Comparison of ENCODE assay signal across 8 cellular contexts in genomic region chr16:4474192-4474961, GRCh38. TPM values are rescaled to one million over a fixed set of nuclear protein-coding genes. Genes with fewer than 3 reads are reported as not detected.
A peak's percentile ranks its signal among the peaks of the same experiment; 100 is the strongest.
DNase-seq lines count a peak whose midpoint lies in the region; ATAC-seq and TF ChIP-seq lines count a peak whose summit lies in the region.

Gene NMRAL1, minus strand, starts transcription at chr16:4474625. Its CDS starts 493 bp downstream, at chr16:4474132.

- H3K27ac ChIP-seq in left lung: peak within 1 kb of the TSS; percentile 2 to 77

- intact Hi-C loops in dendritic cell treated with granulocyte-macrophage colony-stimulating factor and Interleukin-4, amounts not matched to agents 40 ng/mL and 50 ng/mL, for 4 days (cut with micrococcal nuclease): no loop called here
- intact Hi-C loops in left lung (cut with DNase I): no loop called here

- TF ChIP-seq CTCF in GM06990 (IDR thresholded peaks at IDR 0.05; ENCODE audit: insufficient read depth, low read length, poor library complexity, severe bottlenecking) (peak; percentile 6), left lung (IDR thresholded peaks at IDR 0.05) (no peak)

- peaks cover 5 to 51% of the 10 kb centered on the region in 2 donors for H3K4me1 ChIP-seq in left lung

- H3K36me3 Mint-ChIP-seq in dendritic cell treated with granulocyte-macrophage colony-stimulating factor and Interleukin-4, amounts not matched to agents 40 ng/mL and 50 ng/mL, for 4 days (ENCODE audit: low read depth): peaks cover 24% of the 10 kb centered on the region

- peak within 1 kb of the TSS; percentile 85 for H3K27ac Mint-ChIP-seq in dendritic cell treated with granulocyte-macrophage colony-stimulating factor and Interleukin-4, amounts not matched to agents 40 ng/mL and 50 ng/mL, for 4 days

- H3K27me3 Mint-ChIP-seq in dendritic cell treated with granulocyte-macrophage colony-stimulating factor and Interleukin-4, amounts not matched to agents 40 ng/mL and 50 ng/mL, for 4 days: no peaks in the 10 kb centered on the region

- peak; percentile 95 for DNase-seq in GM06990 (ENCODE audit: extremely low read depth, insufficient read length)
- DNase-seq in NCI-H748 (lab: John Stamatoyannopoulos, UW; ENCODE audit: unreplicated experiment): peak; percentile 93
- peak; percentile 63 to 66 for DNase-seq in activated CD4-positive, alpha-beta T cell treated with anti-CD3 and anti-CD28 coated beads, Interleukin-2, amount 50 U/mL, for 4 hours
- DNase-seq in left lung: peak; percentile 91 to 95
- peak; percentile 82 to 84 for DNase-seq in stimulated activated CD4-positive, alpha-beta T cell treated with anti-CD3 and anti-CD28 coated beads, Interleukin-2, amount 100 ng/mL, for 48 hours

- peak within 1 kb of the TSS; percentile 83 for H3K4me3 Mint-ChIP-seq in dendritic cell treated with granulocyte-macrophage colony-stimulating factor and Interleukin-4, amounts not matched to agents 40 ng/mL and 50 ng/mL, for 4 days

- peaks cover under 1% of the 10 kb centered on the region; the same call in 1 of the 2 replicates for H3K36me3 ChIP-seq in GM06990 (ENCODE audit: control insufficient read depth, insufficient read depth, low read length)
- H3K36me3 ChIP-seq in left lung: peaks cover 0 to 8% of the 10 kb centered on the region in 2 donors

- H3K9me3 Mint-ChIP-seq in dendritic cell treated with granulocyte-macrophage colony-stimulating factor and Interleukin-4, amounts not matched to agents 40 ng/mL and 50 ng/mL, for 4 days: no peaks in the 10 kb centered on the region

- H3K27me3 ChIP-seq in GM06990 (replicated peaks; ENCODE audit: control insufficient read depth, insufficient read depth, low read length) (no peaks in the 10 kb centered on the region), left lung (no peaks in the 10 kb centered on the region)

- no peaks in the 10 kb centered on the region for H3K9me3 ChIP-seq in left lung

- peaks cover 36% of the 10 kb centered on the region for H3K4me1 Mint-ChIP-seq in dendritic cell treated with granulocyte-macrophage colony-stimulating factor and Interleukin-4, amounts not matched to agents 40 ng/mL and 50 ng/mL, for 4 days (ENCODE audit: low read depth)

- ATAC-seq in HG03103 (IDR thresholded peaks at IDR 0.05; ENCODE audit: low read depth, unreplicated experiment) (peak; percentile 55), left lung (peak; percentile 65), GM18517 (IDR thresholded peaks at IDR 0.05; ENCODE audit: unreplicated experiment) (no peak)

- H3K4me3 ChIP-seq in GM06990 (replicated peaks; ENCODE audit: low read depth, low read length): peak within 1 kb of the TSS; percentile 82
- H3K4me3 ChIP-seq in left lung: peak within 1 kb of the TSS; percentile 61 to 67

RNA-seq across cellular contexts. Expression of gene NMRAL1, which starts in this region (rescaled TPM):
- total RNA-seq in left lung: 10 to 100 TPM; 31.4 to 36.5 TPM
